In the genomic region with DNA sequence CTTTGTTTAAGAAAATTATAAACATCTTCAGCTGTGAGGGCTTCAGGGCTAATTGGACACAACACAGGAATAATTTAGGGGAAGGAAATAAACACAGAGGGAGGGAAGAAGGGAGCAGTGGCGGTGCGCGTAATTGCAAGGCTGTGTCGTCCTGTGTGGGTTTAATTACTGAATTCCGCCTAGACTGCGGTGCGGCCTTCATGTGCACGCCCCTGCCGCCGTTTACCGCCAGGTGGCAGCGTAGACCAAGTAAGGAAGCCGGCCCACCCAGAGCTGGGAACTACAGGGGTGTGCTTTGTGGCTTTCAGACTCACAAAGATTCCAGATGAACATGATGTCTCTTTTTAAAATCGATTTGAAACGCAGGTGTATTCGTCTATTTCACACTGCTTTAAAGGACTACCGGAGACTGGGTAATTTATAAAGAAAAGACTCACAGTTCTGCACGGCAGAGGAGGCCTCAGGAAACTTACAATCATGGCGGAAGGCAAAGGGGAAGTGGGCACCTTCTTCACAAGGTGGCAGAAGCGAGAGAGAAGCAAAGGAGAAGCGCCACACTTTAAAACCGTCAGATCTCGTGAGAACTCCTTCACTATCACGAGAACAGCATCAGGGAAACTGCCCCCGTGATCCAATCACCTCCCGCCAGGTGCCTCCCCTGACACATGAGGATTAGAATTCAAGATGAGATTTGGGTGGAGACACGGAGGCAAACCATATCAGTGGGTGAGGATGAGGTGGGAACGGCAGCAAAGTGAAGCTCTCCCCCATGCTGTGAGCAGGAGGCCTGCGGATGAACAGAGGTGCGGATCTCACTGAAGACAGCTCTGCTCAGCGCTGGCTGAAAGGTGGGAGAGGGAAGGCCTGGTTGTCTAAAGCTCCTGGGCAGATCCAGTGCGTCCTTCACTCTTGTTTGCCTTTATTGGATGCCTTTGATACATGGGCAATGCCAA, we compare ENCODE assay signal across 9 cellular contexts.
DNase-seq lines count a peak whose midpoint lies in the region; ATAC-seq and TF ChIP-seq lines count a peak whose summit lies in the region.
"Had no signal": no experiment of that assay in that cellular context is flagged by ENCODE, and none has a peak within 500 bp of the region (broad histone marks: within the 10 kb centered on the region; RNA-seq: fewer than 3 reads in every experiment).

No MANE protein-coding gene starts in this region.

- H3K27ac ChIP-seq in left ventricle myocardium inferior (replicated peaks): no peak overlapping the region
- H3K27ac ChIP-seq: neutrophil had no signal

- DNase-seq in GDM1 (lab: John Stamatoyannopoulos, UW) (peak; percentile 51), LHCN-M2 (ENCODE audit: low read depth) (peak; percentile 63), T follicular helper cell (ENCODE audit: low read depth) (peak; percentile 37), left ventricle myocardium inferior (peak; percentile 81), retinal pigment epithelial cell (ENCODE audit: low read depth) (peak; percentile 15), NCI-H2196 (lab: John Stamatoyannopoulos, UW; ENCODE audit: unreplicated experiment) (no peak)
- peak; percentile 44 for DNase-seq in activated naive CD8-positive, alpha-beta T cell treated with anti-CD3 and anti-CD28 coated beads, Interleukin-2, amount 50 U/mL, for 16 hours (ENCODE audit: low read depth, low spot score)

- TF ChIP-seq CTCF in left ventricle myocardium inferior (IDR thresholded peaks at IDR 0.05; ENCODE audit: borderline replicate concordance): peak; percentile 97
- peak; percentile 96 for TF ChIP-seq CTCF in retinal pigment epithelial cell (conservative IDR thresholded peaks at IDR 0.05; ENCODE audit: low read depth, low read length)

- peaks cover 12% of the 10 kb centered on the region for H3K9me3 ChIP-seq in left ventricle myocardium inferior (replicated peaks)
- H3K9me3 ChIP-seq: neutrophil had no signal

- H3K36me3 ChIP-seq in left ventricle myocardium inferior: no peaks in the 10 kb centered on the region
- H3K36me3 ChIP-seq: neutrophil had no signal

- no peaks in the 10 kb centered on the region for H3K4me1 ChIP-seq in left ventricle myocardium inferior

- peak; percentile 93 for ATAC-seq in GM21786 (IDR thresholded peaks at IDR 0.05; ENCODE audit: unreplicated experiment)

- H3K27me3 ChIP-seq in left ventricle myocardium inferior (ENCODE audit: low read depth): peaks cover 19% of the 10 kb centered on the region

- intact Hi-C loops in left ventricle myocardium inferior (cut with micrococcal nuclease): loop anchor here (2.0 kb wide), 1 partner anchor 222 kb away; no protein-coding TSS in a partner anchor

- H3K4me3 ChIP-seq in left ventricle myocardium inferior (no peak overlapping the region), retinal pigment epithelial cell (ENCODE audit: low read length) (no peak overlapping the region)
